In the genomic region with DNA sequence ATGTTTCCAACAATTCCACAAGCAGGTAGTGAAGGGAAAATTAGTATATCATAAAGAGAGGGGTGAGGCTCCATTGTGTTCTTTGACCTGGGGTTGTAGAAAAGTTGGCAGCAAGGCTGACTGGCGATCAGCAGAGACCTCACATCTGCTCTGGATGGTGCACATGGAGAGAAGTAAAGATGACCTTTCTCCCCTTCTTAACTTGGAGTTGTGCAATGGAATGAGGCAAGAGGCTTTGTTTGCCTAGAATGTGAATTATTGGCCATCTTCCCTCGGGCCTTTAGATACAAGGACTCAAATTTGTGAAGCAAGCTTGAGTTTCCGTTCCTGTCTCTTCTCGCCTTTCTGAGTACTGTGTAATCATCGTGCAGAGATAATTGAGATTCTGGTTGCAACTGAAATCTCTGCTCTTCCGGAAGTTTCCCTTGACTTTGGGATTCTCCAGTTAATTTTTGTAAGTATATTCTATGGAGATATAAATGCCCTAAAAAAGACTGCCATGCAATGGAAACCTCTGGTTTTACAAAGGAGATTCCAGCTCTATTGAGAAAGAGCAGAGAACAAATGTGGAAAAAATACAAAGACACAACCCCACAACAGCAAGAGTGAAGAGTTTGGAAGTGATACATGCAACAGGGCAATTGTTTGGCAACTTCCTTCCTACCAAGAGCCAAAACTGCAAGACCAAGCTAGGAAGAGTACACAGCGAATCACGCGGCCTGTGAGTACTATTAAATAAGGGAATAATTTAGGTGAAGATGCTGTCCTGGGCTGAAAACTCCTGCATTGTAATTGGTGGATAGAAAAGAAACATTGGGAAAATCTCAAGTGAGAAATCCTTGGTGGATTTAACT, we compare ENCODE assay signal across 19 cellular contexts.
DNase-seq lines count a peak whose midpoint lies in the region; ATAC-seq and TF ChIP-seq lines count a peak whose summit lies in the region.
"Had no signal": no experiment of that assay in that cellular context is flagged by ENCODE, and none has a peak within 500 bp of the region (broad histone marks: within the 10 kb centered on the region; RNA-seq: fewer than 3 reads in every experiment).

No MANE protein-coding gene starts in this region.

- H3K4me3 ChIP-seq in PC-3 (ENCODE audit: low read length) (no peak overlapping the region), right cardiac atrium (ENCODE audit: low read length) (no peak overlapping the region), smooth muscle cell (no peak overlapping the region)
- H3K4me3 ChIP-seq in CD8-positive, alpha-beta memory T cell (ENCODE audit: low read length) = no peak overlapping the region
- H3K4me3 ChIP-seq: dorsolateral prefrontal cortex had no signal

- DNase-seq in HuH-7 (ENCODE audit: low spot score) (peak; percentile 63), PC-3 (peak; percentile 31), right cardiac atrium (peak in 2 of 3 donors; percentile 16 to 60), renal cortical epithelial cell (ENCODE audit: low read depth) (peak; percentile 43), smooth muscle cell (lab: John Stamatoyannopoulos, UW; ENCODE audit: unreplicated experiment) (no peak), putamen (ENCODE audit: low spot score) (no peak)
- no peak for DNase-seq in CD8-positive, alpha-beta memory T cell
- DNase-seq: activated CD4-positive, alpha-beta T cell treated with anti-CD3 and anti-CD28 coated beads, Interleukin-2, amount 10 ng/mL, durations not matched to agents 24 days and 14 days; activated naive CD4-positive, alpha-beta T cell treated with anti-CD3 and anti-CD28 coated beads, Interleukin-2, amount 50 U/mL, for 16 hours; dorsolateral prefrontal cortex; hippocampal formation; left cardiac atrium; naive B cell; NCI-H146; NCI-H345; SHP77 treated with DMSO at 0.1 percent for 48 hours; stimulated activated naive CD8-positive, alpha-beta T cell treated with anti-CD3 and anti-CD28 coated beads, Interleukin-15, amount 100 ng/mL, for 72 hours had no signal

- H3K9me3 Mint-ChIP-seq in CD8-positive, alpha-beta memory T cell = peaks cover 0 to 6% (median 0%) of the 10 kb centered on the region in 5 donors
- H3K9me3 Mint-ChIP-seq: activated CD4-positive, alpha-beta T cell treated with anti-CD3 and anti-CD28 coated beads, Interleukin-2, amount 10 ng/mL, durations not matched to agents 24 days and 14 days; brain had no signal

- no peak overlapping the region for H3K27ac Mint-ChIP-seq in CD8-positive, alpha-beta memory T cell
- H3K27ac Mint-ChIP-seq: activated CD4-positive, alpha-beta T cell treated with anti-CD3 and anti-CD28 coated beads, Interleukin-2, amount 10 ng/mL, durations not matched to agents 24 days and 14 days; naive B cell; stimulated activated naive CD8-positive, alpha-beta T cell treated with anti-CD3 and anti-CD28 coated beads, Interleukin-15, amount 100 ng/mL, for 72 hours had no signal

- ATAC-seq in PC-3 (no peak), right cardiac atrium (peak; percentile 65 to 84), HG02610 (IDR thresholded peaks at IDR 0.05; ENCODE audit: unreplicated experiment) (no peak)
- ATAC-seq: stimulated activated naive CD8-positive, alpha-beta T cell treated with anti-CD3 and anti-CD28 coated beads, Interleukin-15, amount 100 ng/mL, for 72 hours had no signal

- H3K36me3 Mint-ChIP-seq in CD8-positive, alpha-beta memory T cell = no peaks in the 10 kb centered on the region
- H3K36me3 Mint-ChIP-seq: brain, naive B cell had no signal

- H3K4me2 ChIP-seq in PC-3 (ENCODE audit: low read length) = no peak overlapping the region
- no peak overlapping the region for H3K4me2 ChIP-seq in smooth muscle cell

- H3F3A ChIP-seq in PC-3 (ENCODE audit: low read length, unreplicated experiment) = no peaks in the 10 kb centered on the region
- H3F3A ChIP-seq in smooth muscle cell (ENCODE audit: low read depth) = no peaks in the 10 kb centered on the region

- H3K9ac ChIP-seq in PC-3 (ENCODE audit: low read length) (no peak overlapping the region), smooth muscle cell (ENCODE audit: low read depth) (no peak overlapping the region)

- peaks cover 2 to 8% of the 10 kb centered on the region in 2 donors for H3K27me3 Mint-ChIP-seq in CD8-positive, alpha-beta memory T cell
- H3K27me3 Mint-ChIP-seq: activated CD4-positive, alpha-beta T cell treated with anti-CD3 and anti-CD28 coated beads, Interleukin-2, amount 10 ng/mL, durations not matched to agents 24 days and 14 days; brain; naive B cell; stimulated activated naive CD8-positive, alpha-beta T cell treated with anti-CD3 and anti-CD28 coated beads, Interleukin-15, amount 100 ng/mL, for 72 hours had no signal

- intact Hi-C loops in PC-3 (cut with micrococcal nuclease) = no loop called here
- intact Hi-C loops in right cardiac atrium (cut with DNase I) = no loop called here

- TF ChIP-seq CTCF in PC-3 (conservative IDR thresholded peaks at IDR 0.05; ENCODE audit: low read depth, low read length) (no peak), smooth muscle cell (IDR thresholded peaks at IDR 0.05; ENCODE audit: borderline replicate concordance, insufficient read depth, poor library complexity, severe bottlenecking) (no peak)

- H4K20me1 ChIP-seq in PC-3 (ENCODE audit: low read length) (no peaks in the 10 kb centered on the region), smooth muscle cell (ENCODE audit: low read depth) (no peaks in the 10 kb centered on the region)

- BruUV-seq in PC-3 (replicated peaks; lab: Mats Ljungman, UMichigan) = no TSS peak

- CTCF ChIA-PET in PC-3 (lab: Charles Lee) = no interaction called here
- CTCF ChIA-PET in CD8-positive, alpha-beta memory T cell (lab: Charles Lee) = no interaction called here

- no peaks in the 10 kb centered on the region for H3K4me1 Mint-ChIP-seq in CD8-positive, alpha-beta memory T cell
- H3K4me1 Mint-ChIP-seq: activated CD4-positive, alpha-beta T cell treated with anti-CD3 and anti-CD28 coated beads, Interleukin-2, amount 10 ng/mL, durations not matched to agents 24 days and 14 days; naive B cell; stimulated activated naive CD8-positive, alpha-beta T cell treated with anti-CD3 and anti-CD28 coated beads, Interleukin-15, amount 100 ng/mL, for 72 hours had no signal

- no peak overlapping the region for H3K4me3 Mint-ChIP-seq in CD8-positive, alpha-beta memory T cell
- H3K4me3 Mint-ChIP-seq: activated CD4-positive, alpha-beta T cell treated with anti-CD3 and anti-CD28 coated beads, Interleukin-2, amount 10 ng/mL, durations not matched to agents 24 days and 14 days; brain; naive B cell; stimulated activated naive CD8-positive, alpha-beta T cell treated with anti-CD3 and anti-CD28 coated beads, Interleukin-15, amount 100 ng/mL, for 72 hours had no signal

- H3K79me2 ChIP-seq in PC-3 (ENCODE audit: low read length) (no peaks in the 10 kb centered on the region), smooth muscle cell (ENCODE audit: low read depth) (no peaks in the 10 kb centered on the region)

- POLR2A ChIA-PET in PC-3 (lab: Charles Lee; ENCODE audit: unreplicated experiment) = no interaction called here
- POLR2A ChIA-PET in CD8-positive, alpha-beta memory T cell (lab: Charles Lee) = no interaction called here

- H3K27me3 ChIP-seq in PC-3 (ENCODE audit: low read length) = no peaks in the 10 kb centered on the region
- no peaks in the 10 kb centered on the region for H3K27me3 ChIP-seq in right cardiac atrium (ENCODE audit: control insufficient read depth, insufficient read depth)
- H3K27me3 ChIP-seq in CD8-positive, alpha-beta memory T cell (ENCODE audit: insufficient read depth, low read length, poor library complexity, severe bottlenecking) = no peaks in the 10 kb centered on the region
- no peaks in the 10 kb centered on the region for H3K27me3 ChIP-seq in smooth muscle cell (ENCODE audit: low read depth)

- H3K9me3 ChIP-seq in PC-3 (ENCODE audit: low read length) (no peaks in the 10 kb centered on the region), right cardiac atrium (ENCODE audit: control insufficient read depth, low read length) (no peaks in the 10 kb centered on the region), smooth muscle cell (replicated peaks; ENCODE audit: low read depth) (no peaks in the 10 kb centered on the region)
- no peaks in the 10 kb centered on the region for H3K9me3 ChIP-seq in CD8-positive, alpha-beta memory T cell (ENCODE audit: low read length)

- H3K4me1 ChIP-seq in PC-3 (ENCODE audit: insufficient read depth, low read length) = no peaks in the 10 kb centered on the region
- H3K4me1 ChIP-seq in right cardiac atrium (ENCODE audit: control insufficient read depth, insufficient read depth, low read length) = no peaks in the 10 kb centered on the region
- no peaks in the 10 kb centered on the region for H3K4me1 ChIP-seq in CD8-positive, alpha-beta memory T cell (ENCODE audit: insufficient read depth, low read length)
- H3K4me1 ChIP-seq in smooth muscle cell (ENCODE audit: low read depth) = peaks cover 2% of the 10 kb centered on the region

- no peaks in the 10 kb centered on the region for H3K36me3 ChIP-seq in PC-3 (ENCODE audit: low read depth, low read length)
- H3K36me3 ChIP-seq in CD8-positive, alpha-beta memory T cell (ENCODE audit: insufficient read depth, low read length) = no peaks in the 10 kb centered on the region
- H3K36me3 ChIP-seq in smooth muscle cell (ENCODE audit: low read depth) = no peaks in the 10 kb centered on the region

- H2AFZ ChIP-seq in PC-3 (ENCODE audit: low read length) = no peak overlapping the region
- no peak overlapping the region for H2AFZ ChIP-seq in smooth muscle cell (ENCODE audit: low read depth)

- H3K9me2 ChIP-seq in PC-3 (replicated peaks; ENCODE audit: low read length) = no peaks in the 10 kb centered on the region; the same call in 1 of the 2 replicates

- H3K27ac ChIP-seq in PC-3 (ENCODE audit: low read length) (no peak overlapping the region), right cardiac atrium (ENCODE audit: low read length) (no peak overlapping the region), smooth muscle cell (ENCODE audit: low read depth) (no peak overlapping the region)
- H3K27ac ChIP-seq in CD8-positive, alpha-beta memory T cell (ENCODE audit: low read depth, low read length) = no peak overlapping the region
- H3K27ac ChIP-seq: dorsolateral prefrontal cortex had no signal

- 69% methylated on average over 9 of the region's 9 CpGs for whole genome bisulfite sequencing in right cardiac atrium
- WGBS in smooth muscle cell (ENCODE audit: low lambda C conversion rate) = 88% methylated on average over 9 of the region's 9 CpGs

Comparison
In these comparisons a context has a peak if more than half of its experiments do, and no peak if none do; other contexts are left out.
1. DNase-seq: peak in HuH-7 (single experiment), PC-3 (single experiment), right cardiac atrium (2 of 3) and renal cortical epithelial cell (single experiment); none in CD8-positive, alpha-beta memory T cell (0 of 5), smooth muscle cell (single experiment) and putamen (single experiment).
2. ATAC-seq: peak in right cardiac atrium (2 of 2); none in PC-3 (single experiment) and HG02610 (single experiment).